Comparison of ENCODE assay signal across 26 cellular contexts in the genomic region with DNA sequence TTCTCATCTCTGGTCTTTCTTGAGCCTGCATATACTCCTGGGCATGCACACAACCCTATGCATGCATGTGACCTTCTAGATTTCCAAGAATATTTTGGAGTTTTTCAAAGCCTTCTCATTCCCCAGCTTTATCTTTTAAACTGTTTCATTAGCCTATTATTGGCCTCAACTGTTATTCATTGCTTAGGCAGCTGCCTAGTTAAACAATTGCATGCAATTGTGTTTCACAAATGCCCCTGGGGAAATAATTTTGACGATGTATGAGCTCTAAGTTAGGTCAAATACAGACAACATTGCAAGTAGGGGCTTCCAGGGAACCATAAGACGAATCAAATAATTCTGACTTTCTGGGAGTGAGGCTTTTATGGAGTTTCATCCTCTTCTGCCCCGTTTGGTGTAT. TPM values are rescaled to one million over a fixed set of nuclear protein-coding genes. Genes with fewer than 3 reads are reported as not detected.
"Had no signal": no experiment of that assay in that cellular context is flagged by ENCODE, and none has a peak within 500 bp of the region (broad histone marks: within the 10 kb centered on the region; RNA-seq: fewer than 3 reads in every experiment).

No MANE protein-coding gene starts in this region.

- ATAC-seq: HepG2 had no signal

- H3K27ac ChIP-seq: SJSA1, SK-N-MC had no signal

- DNase-seq: IMR-90, Kasumi-1, KG1, MM.1S, MV-4-11, NCI-H1048, NCI-H1105, NCI-H1417, NCI-H1436 treated with DMSO at 0.1 percent for 48 hours, NCI-H1694, NCI-H187 treated with DMSO at 0.1 percent for 48 hours, NCI-H2081, NCI-H2107, NCI-H2227 treated with DMSO at 0.1 percent for 48 hours, NCI-H510A, NCI-H524 treated with DMSO at 0.1 percent for 48 hours, NCI-H69, NCI-H774, Right ventricle myocardium superior, RPMI8226, SIG-M5 had no signal

- H3K4me1 ChIP-seq: SJSA1 had no signal

- H3K4me3 ChIP-seq: SJSA1, SK-N-MC had no signal

- H3K27me3 ChIP-seq: SJSA1 had no signal

- H3K9me3 ChIP-seq: SJSA1 had no signal

RNA-seq across cellular contexts. Expression of a gene that starts 2.3 kb away (rescaled TPM):
- total RNA-seq: HepG2, HT-29, IMR-90, M059J, Right ventricle myocardium superior, SJSA1 had no signal

RNA-seq across cellular contexts. Expression of a gene that starts 22.4 kb away (rescaled TPM):
- total RNA-seq: IMR-90 had no signal

RNA-seq across cellular contexts. Expression of a gene that starts 40.4 kb away (rescaled TPM):
- total RNA-seq: HepG2, HT-29, IMR-90, M059J, Right ventricle myocardium superior, SJSA1 had no signal
